ENCODE assay signal across 15 cellular contexts in genomic region chr3:19598870-19599269, GRCh38.
DNase-seq lines count a peak whose midpoint lies in the region; ATAC-seq and TF ChIP-seq lines count a peak whose summit lies in the region.
"Had no signal": no experiment of that assay in that cellular context is flagged by ENCODE, and none has a peak within 500 bp of the region (broad histone marks: within the 10 kb centered on the region; RNA-seq: fewer than 3 reads in every experiment).

No MANE protein-coding gene starts in this region.

- H3K27me3 Mint-ChIP-seq in activated naive CD8-positive, alpha-beta T cell treated with anti-CD3 and anti-CD28 coated beads for 36 hours: peaks cover 4% of the 10 kb centered on the region

- peak; percentile 6 for DNase-seq in GM20000 (ENCODE audit: low spot score)
- no peak for DNase-seq in activated naive CD8-positive, alpha-beta T cell treated with anti-CD3 and anti-CD28 coated beads for 36 hours
- no peak for DNase-seq in SHP77 (lab: John Stamatoyannopoulos, UW)
- DNase-seq in cortex of kidney (lab: John Stamatoyannopoulos, UW): no peak
- DNase-seq in stimulated activated CD4-positive, alpha-beta T cell treated with anti-CD3 and anti-CD28 coated beads, Interleukin-1b, Interleukin-23, amount 100 ng/mL, for 48 hours: no peak
- DNase-seq: activated naive CD4-positive, alpha-beta T cell treated with Interleukin-2 at 50 U/mL for 16 hours; H7; head of caudate nucleus; IMR-90; NCI-H1417 treated with DMSO at 0.1 percent for 48 hours; Right ventricle myocardium superior; stimulated activated naive CD4-positive, alpha-beta T cell treated with Interleukin-2 at 50 U/mL for 16 hours had no signal

- H3K4me1 Mint-ChIP-seq in activated naive CD8-positive, alpha-beta T cell treated with anti-CD3 and anti-CD28 coated beads for 36 hours: no peaks in the 10 kb centered on the region

- H3K36me3 Mint-ChIP-seq in activated naive CD8-positive, alpha-beta T cell treated with anti-CD3 and anti-CD28 coated beads for 36 hours: no peaks in the 10 kb centered on the region

- TF ChIP-seq CTCF in GM20000 (IDR thresholded peaks at IDR 0.05; ENCODE audit: extremely low read depth, missing control alignments): no peak

- no peak overlapping the region for H3K4me3 Mint-ChIP-seq in activated naive CD8-positive, alpha-beta T cell treated with anti-CD3 and anti-CD28 coated beads for 36 hours

- no peak overlapping the region for H3K27ac Mint-ChIP-seq in activated naive CD8-positive, alpha-beta T cell treated with anti-CD3 and anti-CD28 coated beads for 36 hours

- ATAC-seq in GM18498 (IDR thresholded peaks at IDR 0.05; ENCODE audit: unreplicated experiment): peak; percentile 73
- ATAC-seq in HG02852 (IDR thresholded peaks at IDR 0.05; ENCODE audit: unreplicated experiment): peak; percentile 86
- peak; percentile 66 for ATAC-seq in HG03439 (IDR thresholded peaks at IDR 0.05; ENCODE audit: unreplicated experiment)

- H3K9me3 Mint-ChIP-seq in activated naive CD8-positive, alpha-beta T cell treated with anti-CD3 and anti-CD28 coated beads for 36 hours: no peaks in the 10 kb centered on the region
